In genomic region chr1:37807555-37808368, GRCh38 we compare ENCODE assay signal across 8 cellular contexts.
DNase-seq lines count a peak whose midpoint lies in the region; ATAC-seq lines count a peak whose summit lies in the region.

C1orf122 (plus strand) TSS chr1:37807790; CDS start chr1:37808405, 615 bp downstream.
YRDC (minus strand) TSS chr1:37808208; CDS start chr1:37808180, 28 bp downstream.

- peak; percentile 98 for DNase-seq in AG08395 (ENCODE audit: low spot score)
- peak; percentile 86 to 97 for DNase-seq in NCI-H446 (lab: John Stamatoyannopoulos, UW)
- DNase-seq in activated CD4-positive, CD25-positive, alpha-beta regulatory T cell treated with anti-CD3 and anti-CD28 coated beads, Interleukin-2, amount 50 U/mL, for 72 hours, result peak; percentile 92
- DNase-seq in cerebellar cortex (ENCODE audit: low spot score), result peak; percentile 92
- peak; percentile 97 for DNase-seq in islet precursor cell
- peak; percentile 91 for DNase-seq in stimulated activated CD4-positive, alpha-beta T cell treated with anti-CD3 and anti-CD28 coated beads, Interleukin-12 subunit alpha, Interleukin-12 subunit beta, amount 100 ng/mL, for 4 hours

- ATAC-seq in GM19023 (IDR thresholded peaks at IDR 0.05; ENCODE audit: unreplicated experiment), result peak; percentile 89
- peak; percentile 83 for ATAC-seq in HG03196 (IDR thresholded peaks at IDR 0.05; ENCODE audit: unreplicated experiment)

Comparison
In these comparisons a context has a peak if more than half of its experiments do, and no peak if none do; other contexts are left out.
1. Peak in every context shown above with its lines: DNase-seq and ATAC-seq.